Comparison of ENCODE assay signal across 22 cellular contexts in the genomic region with DNA sequence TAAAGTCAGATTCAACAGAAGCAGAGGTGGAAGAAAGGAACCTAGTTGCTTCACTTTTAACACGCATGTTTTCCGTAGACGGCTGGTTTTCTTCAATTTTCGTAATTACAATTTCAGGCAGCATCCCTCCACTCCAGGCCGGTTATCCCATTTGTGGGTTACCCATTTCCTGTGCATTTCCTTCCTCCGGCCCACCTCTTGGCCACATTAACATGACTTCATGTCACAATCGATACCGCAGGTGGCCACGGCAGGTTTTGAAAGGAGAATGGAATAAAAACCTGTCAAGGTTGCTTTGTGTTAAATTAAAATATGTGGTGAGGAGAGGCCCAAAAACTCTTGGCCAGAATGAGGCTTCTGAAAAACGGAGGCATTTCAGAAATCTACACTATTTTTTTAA.
DNase-seq lines count a peak whose midpoint lies in the region; ATAC-seq lines count a peak whose summit lies in the region.
"Had no signal": no experiment of that assay in that cellular context is flagged by ENCODE, and none has a peak within 500 bp of the region (broad histone marks: within the 10 kb centered on the region; RNA-seq: fewer than 3 reads in every experiment).

No MANE protein-coding gene starts in this region.

- DNase-seq in stimulated activated CD4-positive, alpha-beta T cell treated with anti-CD3 and anti-CD28 coated beads, Interleukin-15, amount 100 ng/mL, for 24 hours = peak; percentile 31
- no peak for DNase-seq in stimulated activated CD4-positive, alpha-beta T cell treated with anti-CD3 and anti-CD28 coated beads, Interleukin-12 subunit alpha, Interleukin-12 subunit beta, amount 100 ng/mL, for 4 hours
- DNase-seq in KBM-7 = peak; percentile 12
- peak; percentile 18 for DNase-seq in activated naive CD8-positive, alpha-beta T cell treated with anti-CD3 and anti-CD28 coated beads, Interleukin-2, amount 50 U/mL, for 24 hours
- DNase-seq in superior temporal gyrus (ENCODE audit: extremely low spot score) = no peak
- no peak for DNase-seq in EL
- DNase-seq: amygdala; left cardiac atrium; mucosa of descending colon; NCI-H1048; NCI-H1694; NCI-H2171 treated with DMSO at 0.1 percent for 48 hours; NCI-H526 treated with DMSO at 0.1 percent for 48 hours; pancreas; retina; Right ventricle myocardium superior; stimulated activated CD4-positive, alpha-beta T cell treated with anti-CD3 and anti-CD28 coated beads, Interleukin-1b, Interleukin-23, amount 100 ng/mL, for 48 hours; upper lobe of right lung had no signal

- H3K4me3 Mint-ChIP-seq in activated naive CD8-positive, alpha-beta T cell treated with anti-CD3 and anti-CD28 coated beads, Interleukin-2, amount 50 U/mL, for 24 hours = peak overlapping the region; percentile 59

- no peaks in the 10 kb centered on the region for H3K36me3 Mint-ChIP-seq in activated naive CD8-positive, alpha-beta T cell treated with anti-CD3 and anti-CD28 coated beads, Interleukin-2, amount 50 U/mL, for 24 hours (ENCODE audit: low read depth)

- in situ Hi-C loops in KBM-7 (cut with MboI; ENCODE audit: low pct_unique_long_range_greater_than_20kb, low sequenced_read_pairs) = no loop called here

- H3K27ac Mint-ChIP-seq in activated naive CD8-positive, alpha-beta T cell treated with anti-CD3 and anti-CD28 coated beads, Interleukin-2, amount 50 U/mL, for 24 hours = peak overlapping the region; percentile 65
- H3K27ac Mint-ChIP-seq: activated T-helper 2 cell treated with anti-CD3 and anti-CD28 coated beads, Interferon-gamma antibody, Interleukin-2, Interleukin-4, amounts not matched to agents 10 μg/mL and 5 μg/mL and 100 μg/mL, durations not matched to agents 14 hours and 24 hours and 36 hours had no signal

- ATAC-seq in activated naive CD8-positive, alpha-beta T cell treated with anti-CD3 and anti-CD28 coated beads, Interleukin-2, amount 50 U/mL, for 24 hours = no peak
- no peak for ATAC-seq in GM21786 (IDR thresholded peaks at IDR 0.05; ENCODE audit: unreplicated experiment)
- ATAC-seq: activated CD4-positive, CD25-positive, alpha-beta regulatory T cell treated with anti-CD3 and anti-CD28 coated beads, Interleukin-2, amount 50 U/mL, for 24 hours; gastroesophageal sphincter; left cardiac atrium; mucosa of descending colon; pancreas; upper lobe of right lung had no signal

- no peaks in the 10 kb centered on the region for H3K9me3 Mint-ChIP-seq in activated naive CD8-positive, alpha-beta T cell treated with anti-CD3 and anti-CD28 coated beads, Interleukin-2, amount 50 U/mL, for 24 hours
- H3K9me3 Mint-ChIP-seq: activated T-helper 2 cell treated with anti-CD3 and anti-CD28 coated beads, Interferon-gamma antibody, Interleukin-2, Interleukin-4, amounts not matched to agents 10 μg/mL and 5 μg/mL and 100 μg/mL, durations not matched to agents 14 hours and 24 hours and 36 hours had no signal

- H3K4me1 Mint-ChIP-seq in activated naive CD8-positive, alpha-beta T cell treated with anti-CD3 and anti-CD28 coated beads, Interleukin-2, amount 50 U/mL, for 24 hours = peaks cover 71% of the 10 kb centered on the region

- no peaks in the 10 kb centered on the region for H3K27me3 Mint-ChIP-seq in activated naive CD8-positive, alpha-beta T cell treated with anti-CD3 and anti-CD28 coated beads, Interleukin-2, amount 50 U/mL, for 24 hours

Comparison
In these comparisons a context has a peak if more than half of its experiments do, and no peak if none do; other contexts are left out.
1. DNase-seq: peak in stimulated activated CD4-positive, alpha-beta T cell treated with anti-CD3 and anti-CD28 coated beads, Interleukin-15, amount 100 ng/mL, for 24 hours (single experiment), KBM-7 (single experiment) and activated naive CD8-positive, alpha-beta T cell treated with anti-CD3 and anti-CD28 coated beads, Interleukin-2, amount 50 U/mL, for 24 hours (single experiment); none in stimulated activated CD4-positive, alpha-beta T cell treated with anti-CD3 and anti-CD28 coated beads, Interleukin-12 subunit alpha, Interleukin-12 subunit beta, amount 100 ng/mL, for 4 hours (single experiment), superior temporal gyrus (single experiment) and EL (single experiment).